ENCODE assay signal across 1 cellular context in genomic region chr1:227299238-227299637, GRCh38.
TF ChIP-seq lines count a peak whose summit lies in the region.

No MANE protein-coding gene starts in this region.

TF ChIP-seq in WTC11, 78 proteins besides CTCF, POLR2A, EP300 and RAD21 (continued from another document):
- TF ChIP-seq, protein P1, sequence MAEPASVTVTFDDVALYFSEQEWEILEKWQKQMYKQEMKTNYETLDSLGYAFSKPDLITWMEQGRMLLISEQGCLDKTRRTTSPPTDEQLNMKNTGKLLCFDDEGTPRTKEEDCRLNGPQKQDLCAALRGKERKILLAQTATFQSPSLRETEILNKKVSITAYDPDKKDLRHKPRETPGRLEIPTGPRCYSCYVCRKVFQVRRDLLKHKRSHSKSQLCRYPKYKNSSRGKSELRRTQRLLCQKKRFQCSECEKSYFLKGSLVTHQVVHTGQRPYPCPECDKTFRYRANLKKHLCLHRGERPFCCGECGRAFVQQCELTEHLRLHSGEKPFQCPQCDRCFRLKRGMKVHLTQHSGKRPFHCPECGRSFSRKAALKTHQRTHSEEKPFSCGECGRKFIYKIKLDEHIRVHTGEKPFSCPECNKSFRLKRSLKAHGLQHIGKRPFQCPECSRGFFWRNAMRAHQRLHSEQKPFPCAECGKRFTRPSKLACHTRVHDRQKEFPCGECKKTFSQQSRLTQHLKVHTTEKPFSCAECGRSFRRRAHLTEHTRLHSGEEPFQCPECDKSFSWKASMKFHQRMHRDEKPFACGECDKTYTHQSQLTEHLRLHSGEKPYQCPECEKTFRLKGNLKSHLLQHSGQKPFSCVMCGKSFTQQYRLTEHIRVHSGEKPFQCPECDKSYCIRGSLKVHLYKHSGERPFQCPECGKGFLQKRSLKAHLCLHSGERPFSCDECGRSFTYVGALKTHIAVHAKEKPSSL (CRISPR knock-in tag; conservative IDR thresholded peaks at IDR 0.05) = no peak
- TF ChIP-seq, protein P2, sequence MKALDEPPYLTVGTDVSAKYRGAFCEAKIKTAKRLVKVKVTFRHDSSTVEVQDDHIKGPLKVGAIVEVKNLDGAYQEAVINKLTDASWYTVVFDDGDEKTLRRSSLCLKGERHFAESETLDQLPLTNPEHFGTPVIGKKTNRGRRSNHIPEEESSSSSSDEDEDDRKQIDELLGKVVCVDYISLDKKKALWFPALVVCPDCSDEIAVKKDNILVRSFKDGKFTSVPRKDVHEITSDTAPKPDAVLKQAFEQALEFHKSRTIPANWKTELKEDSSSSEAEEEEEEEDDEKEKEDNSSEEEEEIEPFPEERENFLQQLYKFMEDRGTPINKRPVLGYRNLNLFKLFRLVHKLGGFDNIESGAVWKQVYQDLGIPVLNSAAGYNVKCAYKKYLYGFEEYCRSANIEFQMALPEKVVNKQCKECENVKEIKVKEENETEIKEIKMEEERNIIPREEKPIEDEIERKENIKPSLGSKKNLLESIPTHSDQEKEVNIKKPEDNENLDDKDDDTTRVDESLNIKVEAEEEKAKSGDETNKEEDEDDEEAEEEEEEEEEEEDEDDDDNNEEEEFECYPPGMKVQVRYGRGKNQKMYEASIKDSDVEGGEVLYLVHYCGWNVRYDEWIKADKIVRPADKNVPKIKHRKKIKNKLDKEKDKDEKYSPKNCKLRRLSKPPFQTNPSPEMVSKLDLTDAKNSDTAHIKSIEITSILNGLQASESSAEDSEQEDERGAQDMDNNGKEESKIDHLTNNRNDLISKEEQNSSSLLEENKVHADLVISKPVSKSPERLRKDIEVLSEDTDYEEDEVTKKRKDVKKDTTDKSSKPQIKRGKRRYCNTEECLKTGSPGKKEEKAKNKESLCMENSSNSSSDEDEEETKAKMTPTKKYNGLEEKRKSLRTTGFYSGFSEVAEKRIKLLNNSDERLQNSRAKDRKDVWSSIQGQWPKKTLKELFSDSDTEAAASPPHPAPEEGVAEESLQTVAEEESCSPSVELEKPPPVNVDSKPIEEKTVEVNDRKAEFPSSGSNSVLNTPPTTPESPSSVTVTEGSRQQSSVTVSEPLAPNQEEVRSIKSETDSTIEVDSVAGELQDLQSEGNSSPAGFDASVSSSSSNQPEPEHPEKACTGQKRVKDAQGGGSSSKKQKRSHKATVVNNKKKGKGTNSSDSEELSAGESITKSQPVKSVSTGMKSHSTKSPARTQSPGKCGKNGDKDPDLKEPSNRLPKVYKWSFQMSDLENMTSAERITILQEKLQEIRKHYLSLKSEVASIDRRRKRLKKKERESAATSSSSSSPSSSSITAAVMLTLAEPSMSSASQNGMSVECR (CRISPR knock-in tag; IDR thresholded peaks at IDR 0.05; ENCODE audit: borderline replicate concordance) = no peak
- TF ChIP-seq NR1H2 (CRISPR knock-in tag; IDR thresholded peaks at IDR 0.05) (no peak), ETV6 (CRISPR knock-in tag; IDR thresholded peaks at IDR 0.05) (no peak), ATF2 (CRISPR knock-in tag; IDR thresholded peaks at IDR 0.05; ENCODE audit: borderline replicate concordance, low read depth) (no peak), ZNF671 (CRISPR knock-in tag; IDR thresholded peaks at IDR 0.05) (no peak), MLX (CRISPR knock-in tag; IDR thresholded peaks at IDR 0.05) (no peak)
